Comparison of ENCODE assay signal across 21 cellular contexts in the genomic region with DNA sequence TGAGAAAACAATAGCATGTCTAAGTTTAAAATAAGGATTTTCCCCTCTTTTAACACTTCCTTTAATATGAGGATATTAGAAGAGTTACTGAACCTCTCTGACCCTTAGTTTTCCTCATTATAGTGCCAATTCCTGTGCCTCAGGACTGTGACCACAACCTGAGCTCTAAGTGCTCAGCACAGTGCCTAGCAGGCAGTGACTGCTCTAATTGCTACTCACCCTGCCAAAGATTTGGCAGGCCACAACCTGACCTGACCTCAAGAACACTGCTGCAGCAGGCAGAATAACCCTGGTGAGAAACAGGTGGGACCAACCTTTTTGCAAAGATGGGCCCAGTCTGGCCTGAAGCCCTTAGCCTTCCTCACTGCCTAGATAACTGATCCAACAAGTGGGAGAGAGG. TPM values are rescaled to one million over a fixed set of nuclear protein-coding genes. Genes with fewer than 3 reads are reported as not detected.
DNase-seq lines count a peak whose midpoint lies in the region; ATAC-seq and TF ChIP-seq lines count a peak whose summit lies in the region.
"Had no signal": no experiment of that assay in that cellular context is flagged by ENCODE, and none has a peak within 500 bp of the region (broad histone marks: within the 10 kb centered on the region; RNA-seq: fewer than 3 reads in every experiment).

No MANE protein-coding gene starts in this region.

- H3K4me1 ChIP-seq in GM23338 (ENCODE audit: insufficient read depth): 0 out of 2 replicates have a peak, but pooled peaks cover 8% of the 10 kb centered on the region

- peak overlapping the region; percentile 64 for H3K27ac Mint-ChIP-seq in activated CD8-positive, alpha-beta memory T cell treated with anti-CD3 and anti-CD28 coated beads, Interleukin-2, amount 10 ng/mL, durations not matched to agents 7 days and 5 days
- H3K27ac Mint-ChIP-seq in GM23338 (no peak overlapping the region), progenitor cell of endocrine pancreas (peak overlapping the region; percentile 18)
- H3K27ac Mint-ChIP-seq in activated T-helper 17 cell treated with anti-CD3 and anti-CD28 coated beads, Interleukin-2, amount 50 U/mL, for 72 hours: peak overlapping the region; percentile 42

- H3K4me3 ChIP-seq in GM23338: no peak overlapping the region
- H3K4me3 ChIP-seq: ascending aorta had no signal

- peaks cover 11% of the 10 kb centered on the region for H3K36me3 Mint-ChIP-seq in activated CD8-positive, alpha-beta memory T cell treated with anti-CD3 and anti-CD28 coated beads, Interleukin-2, amount 10 ng/mL, durations not matched to agents 7 days and 5 days
- H3K36me3 Mint-ChIP-seq in GM23338 (ENCODE audit: low read depth) (peaks cover 28% of the 10 kb centered on the region), progenitor cell of endocrine pancreas (ENCODE audit: insufficient read depth) (peaks cover 10% of the 10 kb centered on the region)
- H3K36me3 Mint-ChIP-seq in activated T-helper 17 cell treated with anti-CD3 and anti-CD28 coated beads, Interleukin-2, amount 50 U/mL, for 72 hours (ENCODE audit: low read depth): peaks cover 54% of the 10 kb centered on the region

- no peak overlapping the region for H3K4me2 ChIP-seq in GM23338

- H3K27me3 ChIP-seq in GM23338 (ENCODE audit: insufficient read depth): no peaks in the 10 kb centered on the region
- H3K27me3 ChIP-seq: ascending aorta had no signal

- H3F3A ChIP-seq in GM23338 (replicated peaks; ENCODE audit: low read depth): 0 out of 2 replicates have a peak, but pooled peaks cover 2% of the 10 kb centered on the region

- peak overlapping the region; percentile 72; the same call in 1 of the 2 replicates for H3K27ac ChIP-seq in GM23338 (ENCODE audit: low read depth)
- H3K27ac ChIP-seq: ascending aorta, C4-2B had no signal

- CTCF ChIA-PET in activated CD8-positive, alpha-beta memory T cell treated with anti-CD3 and anti-CD28 coated beads, Interleukin-2, amount 10 ng/mL, durations not matched to agents 7 days and 5 days (lab: Charles Lee): no interaction called here

- H3K79me2 ChIP-seq in GM23338 (replicated peaks; ENCODE audit: insufficient read depth): no peaks in the 10 kb centered on the region

- ATAC-seq in activated CD8-positive, alpha-beta memory T cell treated with anti-CD3 and anti-CD28 coated beads, Interleukin-2, amount 10 ng/mL, durations not matched to agents 7 days and 5 days: no peak
- ATAC-seq in GM23338 (no peak), HG03342 (IDR thresholded peaks at IDR 0.05; ENCODE audit: unreplicated experiment) (no peak)
- ATAC-seq in activated T-helper 17 cell treated with anti-CD3 and anti-CD28 coated beads, Interleukin-2, amount 50 U/mL, for 72 hours (replicated peaks): no peak
- ATAC-seq: HCT116, left colon had no signal

- peaks cover 70% of the 10 kb centered on the region for H3K4me1 Mint-ChIP-seq in activated CD8-positive, alpha-beta memory T cell treated with anti-CD3 and anti-CD28 coated beads, Interleukin-2, amount 10 ng/mL, durations not matched to agents 7 days and 5 days
- H3K4me1 Mint-ChIP-seq in GM23338 (peaks cover 15% of the 10 kb centered on the region), progenitor cell of endocrine pancreas (ENCODE audit: low read depth) (peaks cover 11% of the 10 kb centered on the region)
- peaks cover 35% of the 10 kb centered on the region for H3K4me1 Mint-ChIP-seq in activated T-helper 17 cell treated with anti-CD3 and anti-CD28 coated beads, Interleukin-2, amount 50 U/mL, for 72 hours

- no peaks in the 10 kb centered on the region for H3K9me3 Mint-ChIP-seq in activated CD8-positive, alpha-beta memory T cell treated with anti-CD3 and anti-CD28 coated beads, Interleukin-2, amount 10 ng/mL, durations not matched to agents 7 days and 5 days (ENCODE audit: low read depth)
- no peaks in the 10 kb centered on the region for H3K9me3 Mint-ChIP-seq in GM23338
- no peaks in the 10 kb centered on the region for H3K9me3 Mint-ChIP-seq in activated T-helper 17 cell treated with anti-CD3 and anti-CD28 coated beads, Interleukin-2, amount 50 U/mL, for 72 hours
- no peaks in the 10 kb centered on the region for H3K9me3 Mint-ChIP-seq in progenitor cell of endocrine pancreas (ENCODE audit: low read depth)
- H3K9me3 Mint-ChIP-seq: central memory CD8-positive, alpha-beta T cell; naive B cell had no signal

- peak; percentile 43 for DNase-seq in activated CD8-positive, alpha-beta memory T cell treated with anti-CD3 and anti-CD28 coated beads, Interleukin-2, amount 10 ng/mL, durations not matched to agents 7 days and 5 days
- DNase-seq in activated CD8-positive, alpha-beta memory T cell treated with anti-CD3 and anti-CD28 coated beads, Interleukin-2, amount 50 U/mL, for 48 hours: no peak
- DNase-seq in GM23338 (ENCODE audit: low spot score) (no peak), progenitor cell of endocrine pancreas (ENCODE audit: low spot score, unreplicated experiment) (no peak), cerebellum (ENCODE audit: low spot score) (no peak), NCI-H748 treated with DMSO at 0.1 percent for 48 hours (lab: John Stamatoyannopoulos, UW) (no peak)
- DNase-seq: activated CD4-positive, CD25-positive, alpha-beta regulatory T cell treated with anti-CD3 and anti-CD28 coated beads, Interleukin-2, amount 50 U/mL, for 72 hours; activated T-cell treated with anti-CD3 and anti-CD28 coated beads for 4 hours; left colon; mesenchymal stem cell; naive B cell; NCI-H1048; NCI-H187 treated with DMSO at 0.1 percent for 48 hours; NCI-H82; substantia nigra had no signal

- H3K36me3 ChIP-seq in GM23338 (ENCODE audit: insufficient read depth): no peaks in the 10 kb centered on the region

- H2AFZ ChIP-seq in GM23338: no peak overlapping the region

- H3K27me3 Mint-ChIP-seq in activated CD8-positive, alpha-beta memory T cell treated with anti-CD3 and anti-CD28 coated beads, Interleukin-2, amount 10 ng/mL, durations not matched to agents 7 days and 5 days: no peaks in the 10 kb centered on the region
- H3K27me3 Mint-ChIP-seq in GM23338 (ENCODE audit: insufficient read depth, low read depth, poor library complexity) (peaks cover 1% of the 10 kb centered on the region), progenitor cell of endocrine pancreas (no peaks in the 10 kb centered on the region)
- H3K27me3 Mint-ChIP-seq in activated T-helper 17 cell treated with anti-CD3 and anti-CD28 coated beads, Interleukin-2, amount 50 U/mL, for 72 hours: no peaks in the 10 kb centered on the region
- H3K27me3 Mint-ChIP-seq: central memory CD8-positive, alpha-beta T cell; naive B cell had no signal

- no peak overlapping the region for H3K4me3 Mint-ChIP-seq in activated CD8-positive, alpha-beta memory T cell treated with anti-CD3 and anti-CD28 coated beads, Interleukin-2, amount 10 ng/mL, durations not matched to agents 7 days and 5 days
- H3K4me3 Mint-ChIP-seq in GM23338: no peak overlapping the region
- no peak overlapping the region for H3K4me3 Mint-ChIP-seq in activated T-helper 17 cell treated with anti-CD3 and anti-CD28 coated beads, Interleukin-2, amount 50 U/mL, for 72 hours
- H3K4me3 Mint-ChIP-seq in progenitor cell of endocrine pancreas (ENCODE audit: low read depth): no peak overlapping the region
- H3K4me3 Mint-ChIP-seq: central memory CD8-positive, alpha-beta T cell; naive B cell had no signal

- peaks cover 8% of the 10 kb centered on the region; the same call in 1 of the 2 replicates for H4K20me1 ChIP-seq in GM23338 (replicated peaks; ENCODE audit: insufficient read depth)

- peaks cover 9% of the 10 kb centered on the region; the same call in 1 of the 2 replicates for H3K9me2 ChIP-seq in GM23338 (ENCODE audit: insufficient read depth)

- TF ChIP-seq CTCF in GM23338 (conservative IDR thresholded peaks at IDR 0.05; ENCODE audit: low read depth in 2 of 2) (no peak), progenitor cell of endocrine pancreas (IDR thresholded peaks at IDR 0.05; ENCODE audit: unreplicated experiment) (no peak)

TF ChIP-seq in GM23338, 12 proteins besides CTCF, POLR2A, EP300 and RAD21:
- TF ChIP-seq POLR2AphosphoS5 (IDR thresholded peaks at IDR 0.05; ENCODE audit: low read depth) (no peak), EZH2 (IDR thresholded peaks at IDR 0.05; ENCODE audit: low read depth, unreplicated experiment) (no peak), NANOG (IDR thresholded peaks at IDR 0.05; ENCODE audit: borderline replicate concordance) (no peak)

RNA-seq across cellular contexts. Expression of a gene that starts 35.7 kb away (rescaled TPM):
- 100 to 1,000 TPM; 164 to 262 TPM for total RNA-seq in activated CD8-positive, alpha-beta memory T cell treated with anti-CD3 and anti-CD28 coated beads, Interleukin-2, amount 10 ng/mL, durations not matched to agents 7 days and 5 days
- 66.1 and 79.9 TPM in 2 replicates for total RNA-seq in GM23338 (2014; rRNA removed; shearing (Covaris generic))
- polyA plus RNA-seq in GM23338 (2016; fragmentation: Nextera tagmentation; extraction: Ambion mirVana): 13.5 and 14.0 TPM in 2 replicates
- total RNA-seq in activated T-helper 17 cell treated with anti-CD3 and anti-CD28 coated beads, Interleukin-2, amount 50 U/mL, for 72 hours: 100 to 1,000 TPM; 140 to 169 TPM
- total RNA-seq in progenitor cell of endocrine pancreas (292 and 320 TPM in 2 replicates), cerebellum (8.2 TPM)

RNA-seq across cellular contexts. Expression of a gene that starts 38.6 kb away (rescaled TPM):
- 10 to 100 TPM; 65.9 to 72.7 TPM for total RNA-seq in activated CD8-positive, alpha-beta memory T cell treated with anti-CD3 and anti-CD28 coated beads, Interleukin-2, amount 10 ng/mL, durations not matched to agents 7 days and 5 days
- total RNA-seq in GM23338 (2014; rRNA removed; shearing (Covaris generic)): 35.1 and 42.9 TPM in 2 replicates
- polyA plus RNA-seq in GM23338 (2016; fragmentation: Nextera tagmentation; extraction: Ambion mirVana): 133 and 136 TPM in 2 replicates
- total RNA-seq in activated T-helper 17 cell treated with anti-CD3 and anti-CD28 coated beads, Interleukin-2, amount 50 U/mL, for 72 hours: 10 to 100 TPM; 46.9 to 59.8 TPM
- total RNA-seq in progenitor cell of endocrine pancreas (62.3 and 64.3 TPM in 2 replicates), cerebellum (23.0 TPM)
